In genomic region chr15:34987982-34988873, GRCh38 we compare ENCODE assay signal across 8 cellular contexts. TPM values are rescaled to one million over a fixed set of nuclear protein-coding genes. Genes with fewer than 3 reads are reported as not detected.
DNase-seq lines count a peak whose midpoint lies in the region; ATAC-seq and TF ChIP-seq lines count a peak whose summit lies in the region.

A gene with protein sequence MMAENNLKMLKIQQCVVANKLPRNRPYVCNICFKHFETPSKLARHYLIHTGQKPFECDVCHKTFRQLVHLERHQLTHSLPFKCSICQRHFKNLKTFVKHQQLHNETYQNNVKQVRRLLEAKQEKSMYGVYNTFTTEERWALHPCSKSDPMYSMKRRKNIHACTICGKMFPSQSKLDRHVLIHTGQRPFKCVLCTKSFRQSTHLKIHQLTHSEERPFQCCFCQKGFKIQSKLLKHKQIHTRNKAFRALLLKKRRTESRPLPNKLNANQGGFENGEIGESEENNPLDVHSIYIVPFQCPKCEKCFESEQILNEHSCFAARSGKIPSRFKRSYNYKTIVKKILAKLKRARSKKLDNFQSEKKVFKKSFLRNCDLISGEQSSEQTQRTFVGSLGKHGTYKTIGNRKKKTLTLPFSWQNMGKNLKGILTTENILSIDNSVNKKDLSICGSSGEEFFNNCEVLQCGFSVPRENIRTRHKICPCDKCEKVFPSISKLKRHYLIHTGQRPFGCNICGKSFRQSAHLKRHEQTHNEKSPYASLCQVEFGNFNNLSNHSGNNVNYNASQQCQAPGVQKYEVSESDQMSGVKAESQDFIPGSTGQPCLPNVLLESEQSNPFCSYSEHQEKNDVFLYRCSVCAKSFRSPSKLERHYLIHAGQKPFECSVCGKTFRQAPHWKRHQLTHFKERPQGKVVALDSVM (minus strand): TSS chr15:34988287. CDS start chr15:34983434, 4,853 bp downstream.

- H3K27ac ChIP-seq in GM23338 (ENCODE audit: low read depth) = peak within 1 kb of the TSS; percentile 92
- H3K27ac ChIP-seq in neural progenitor cell = no peak within 1 kb of the TSS
- peak within 1 kb of the TSS; percentile 99 for H3K27ac ChIP-seq in stomach smooth muscle (ENCODE audit: low read length)

- peak; percentile 92 for TF ChIP-seq POLR2A in Raji (IDR thresholded peaks at IDR 0.05; ENCODE audit: insufficient read depth, low read depth, low read length)

- H3K9me2 ChIP-seq in GM23338 (ENCODE audit: insufficient read depth) = no peaks in the 10 kb centered on the region

- H3K27me3 Mint-ChIP-seq in GM23338 (ENCODE audit: insufficient read depth, low read depth, poor library complexity) = peaks cover 10% of the 10 kb centered on the region
- peaks cover 2% of the 10 kb centered on the region for H3K27me3 Mint-ChIP-seq in neural progenitor cell (ENCODE audit: insufficient read depth, low read depth)

- peaks cover 7% of the 10 kb centered on the region for H4K20me1 ChIP-seq in GM23338 (replicated peaks; ENCODE audit: insufficient read depth)
- peaks cover 19% of the 10 kb centered on the region for H4K20me1 ChIP-seq in neural progenitor cell (ENCODE audit: low read depth)

- H3K9me3 Mint-ChIP-seq in GM23338 (no peaks in the 10 kb centered on the region), neural progenitor cell (no peaks in the 10 kb centered on the region)

- TF ChIP-seq CTCF in GM23338 (conservative IDR thresholded peaks at IDR 0.05; ENCODE audit: low read depth in 2 of 2) = no peak
- no peak for TF ChIP-seq CTCF in fibroblast of villous mesenchyme (IDR thresholded peaks at IDR 0.05; ENCODE audit: insufficient read depth, low read depth, low read length)
- TF ChIP-seq CTCF in neural progenitor cell (IDR thresholded peaks at IDR 0.05) = no peak

- peak within 1 kb of the TSS; percentile 98 for H3K27ac Mint-ChIP-seq in GM23338
- peak within 1 kb of the TSS; percentile 98 for H3K27ac Mint-ChIP-seq in neural progenitor cell

- peak within 1 kb of the TSS; percentile 91 for H3K4me3 ChIP-seq in GM23338
- peak within 1 kb of the TSS; percentile 73 for H3K4me3 ChIP-seq in fibroblast of villous mesenchyme (ENCODE audit: low read depth, low read length)
- peak within 1 kb of the TSS; percentile 92 for H3K4me3 ChIP-seq in neural progenitor cell
- H3K4me3 ChIP-seq in stomach smooth muscle (ENCODE audit: low read length in 2 of 2) = peak within 1 kb of the TSS; percentile 86 to 100

- H2AFZ ChIP-seq in GM23338 (peak within 1 kb of the TSS; percentile 100), neural progenitor cell (replicated peaks) (peak within 1 kb of the TSS; percentile 98)

- H3K4me1 ChIP-seq in GM23338 (ENCODE audit: insufficient read depth) = peaks cover 36% of the 10 kb centered on the region
- H3K4me1 ChIP-seq in neural progenitor cell = peaks cover 10% of the 10 kb centered on the region
- H3K4me1 ChIP-seq in stomach smooth muscle (ENCODE audit: control insufficient read depth, insufficient read depth, low read length) = peaks cover 9% of the 10 kb centered on the region

- H3F3A ChIP-seq in GM23338 (replicated peaks; ENCODE audit: low read depth) (no peaks in the 10 kb centered on the region), neural progenitor cell (ENCODE audit: low read depth) (peaks cover 4% of the 10 kb centered on the region)

- no peaks in the 10 kb centered on the region for H3K27me3 ChIP-seq in GM23338 (ENCODE audit: insufficient read depth)
- H3K27me3 ChIP-seq in neural progenitor cell = no peaks in the 10 kb centered on the region
- H3K27me3 ChIP-seq in stomach smooth muscle (ENCODE audit: control insufficient read depth in 1 of 2, insufficient read depth in 2 of 2, low read length in 2 of 2) = no peaks in the 10 kb centered on the region

- H3K9me3 ChIP-seq in neural progenitor cell (ENCODE audit: low read depth) (no peaks in the 10 kb centered on the region), stomach smooth muscle (ENCODE audit: control insufficient read depth in 2 of 2, low read length in 2 of 2) (no peaks in the 10 kb centered on the region)

- DNase-seq in EH (ENCODE audit: low read depth) (peak; percentile 77), GM23338 (ENCODE audit: low spot score) (peak; percentile 83), Kasumi-1 (lab: John Stamatoyannopoulos, UW) (peak; percentile 25 to 46), activated gamma-delta T cell (lab: John Stamatoyannopoulos, UW) (peak; percentile 66), fibroblast of villous mesenchyme (ENCODE audit: low read depth) (peak; percentile 77), neural progenitor cell (ENCODE audit: low spot score) (peak; percentile 84)

- peaks cover 29% of the 10 kb centered on the region for H3K4me1 Mint-ChIP-seq in GM23338
- peaks cover 16% of the 10 kb centered on the region for H3K4me1 Mint-ChIP-seq in neural progenitor cell

- peak within 1 kb of the TSS; percentile 98 for H3K4me3 Mint-ChIP-seq in GM23338
- peak within 1 kb of the TSS; percentile 97 for H3K4me3 Mint-ChIP-seq in neural progenitor cell

- H3K9ac ChIP-seq in neural progenitor cell (peak within 1 kb of the TSS; percentile 88), stomach smooth muscle (ENCODE audit: low read length in 2 of 2) (peak within 1 kb of the TSS; percentile 97 to 100)

- H3K79me2 ChIP-seq in GM23338 (replicated peaks; ENCODE audit: insufficient read depth) = peaks cover 53% of the 10 kb centered on the region
- H3K79me2 ChIP-seq in neural progenitor cell (ENCODE audit: low read depth) = peaks cover 49% of the 10 kb centered on the region

- H3K4me2 ChIP-seq in GM23338 = peak within 1 kb of the TSS; percentile 87
- peak within 1 kb of the TSS; percentile 85 for H3K4me2 ChIP-seq in neural progenitor cell

- ATAC-seq in GM23338 = peak; percentile 93

- H3K36me3 ChIP-seq in GM23338 (ENCODE audit: insufficient read depth) (peaks cover 8% of the 10 kb centered on the region), neural progenitor cell (no peaks in the 10 kb centered on the region), stomach smooth muscle (ENCODE audit: control insufficient read depth in 2 of 2, insufficient read depth in 2 of 2, low read length in 2 of 2) (no peaks in the 10 kb centered on the region)

- H3K36me3 Mint-ChIP-seq in GM23338 (ENCODE audit: low read depth) = peaks cover 36% of the 10 kb centered on the region
- H3K36me3 Mint-ChIP-seq in neural progenitor cell = no peaks in the 10 kb centered on the region

TF ChIP-seq in GM23338, 12 proteins besides CTCF, POLR2A, EP300 and RAD21 (continues in another document):
- no peak for TF ChIP-seq JUNB (IDR thresholded peaks at IDR 0.05; ENCODE audit: unreplicated experiment)
- TF ChIP-seq STAT1 (IDR thresholded peaks at IDR 0.05; ENCODE audit: unreplicated experiment) = no peak
- TF ChIP-seq EZH2phosphoT487 (IDR thresholded peaks at IDR 0.05; ENCODE audit: unreplicated experiment) = no peak
- no peak for TF ChIP-seq ZNF114 (CRISPR knock-in tag; IDR thresholded peaks at IDR 0.05)
- 0 out of 2 replicates have a peak, but pooled peaks have one; percentile 61 for TF ChIP-seq CREB1 (CRISPR knock-in tag; IDR thresholded peaks at IDR 0.05; ENCODE audit: low read depth)
- TF ChIP-seq, protein P1, sequence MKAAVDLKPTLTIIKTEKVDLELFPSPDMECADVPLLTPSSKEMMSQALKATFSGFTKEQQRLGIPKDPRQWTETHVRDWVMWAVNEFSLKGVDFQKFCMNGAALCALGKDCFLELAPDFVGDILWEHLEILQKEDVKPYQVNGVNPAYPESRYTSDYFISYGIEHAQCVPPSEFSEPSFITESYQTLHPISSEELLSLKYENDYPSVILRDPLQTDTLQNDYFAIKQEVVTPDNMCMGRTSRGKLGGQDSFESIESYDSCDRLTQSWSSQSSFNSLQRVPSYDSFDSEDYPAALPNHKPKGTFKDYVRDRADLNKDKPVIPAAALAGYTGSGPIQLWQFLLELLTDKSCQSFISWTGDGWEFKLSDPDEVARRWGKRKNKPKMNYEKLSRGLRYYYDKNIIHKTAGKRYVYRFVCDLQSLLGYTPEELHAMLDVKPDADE (IDR thresholded peaks at IDR 0.05) = no peak
- no peak for TF ChIP-seq NANOG (IDR thresholded peaks at IDR 0.05; ENCODE audit: borderline replicate concordance)

RNA-seq across cellular contexts. Expression of the gene that starts here (rescaled TPM):
- total RNA-seq in GM23338 (2014; rRNA removed; shearing (Covaris generic)) = 130 and 140 TPM in 2 replicates
- 481 and 565 TPM in 2 replicates for polyA plus RNA-seq in GM23338 (2016; fragmentation: Nextera tagmentation; extraction: Ambion mirVana)
- total RNA-seq in fibroblast of villous mesenchyme (24.5 and 44.0 TPM in 2 replicates), neural progenitor cell (ENCODE audit: low replicate concordance) (34.0 and 56.1 TPM in 2 replicates)
